In genomic region chr5:88881566-88881965, GRCh38 we compare ENCODE assay signal across 8 cellular contexts. TPM values are rescaled to one million over a fixed set of nuclear protein-coding genes. Genes with fewer than 3 reads are reported as not detected.
DNase-seq lines count a peak whose midpoint lies in the region; ATAC-seq and TF ChIP-seq lines count a peak whose summit lies in the region.

No MANE protein-coding gene starts in this region.

- H3K4me2 ChIP-seq in neural progenitor cell = no peak overlapping the region

- BruUV-seq in Calu3 (replicated peaks; lab: Mats Ljungman, UMichigan) = no TSS peak

- TF ChIP-seq CTCF in coronary artery (IDR thresholded peaks at IDR 0.05) (no peak), neural progenitor cell (IDR thresholded peaks at IDR 0.05) (no peak), Calu3 (IDR thresholded peaks at IDR 0.05; ENCODE audit: unreplicated experiment) (no peak)

- H3K4me3 Mint-ChIP-seq in neural progenitor cell (peak overlapping the region; percentile 60), Calu3 (ENCODE audit: low read depth, unreplicated experiment) (no peak overlapping the region)

- peaks cover 9% of the 10 kb centered on the region for H3K27me3 Mint-ChIP-seq in neural progenitor cell (ENCODE audit: insufficient read depth, low read depth)
- H3K27me3 Mint-ChIP-seq in Calu3 (ENCODE audit: unreplicated experiment) = no peaks in the 10 kb centered on the region

- H3K9me3 Mint-ChIP-seq in neural progenitor cell (no peaks in the 10 kb centered on the region), Calu3 (ENCODE audit: low read depth, unreplicated experiment) (no peaks in the 10 kb centered on the region)

- H3K79me2 ChIP-seq in neural progenitor cell (ENCODE audit: low read depth) = no peaks in the 10 kb centered on the region

- H3K9ac ChIP-seq in neural progenitor cell = no peak overlapping the region

- ATAC-seq in HG03432 (IDR thresholded peaks at IDR 0.05; ENCODE audit: unreplicated experiment) = peak; percentile 18

- H3K4me3 ChIP-seq in coronary artery (peak overlapping the region; percentile 82), neural progenitor cell (no peak overlapping the region), H7 (ENCODE audit: insufficient read depth, low read depth, low read length) (no peak overlapping the region)

- H3K9me3 ChIP-seq in neural progenitor cell (ENCODE audit: low read depth) = no peaks in the 10 kb centered on the region

- H3K27ac ChIP-seq in coronary artery = peak overlapping the region; percentile 83 to 90
- H3K27ac ChIP-seq in neural progenitor cell = no peak overlapping the region

- no peaks in the 10 kb centered on the region for H3K36me3 Mint-ChIP-seq in neural progenitor cell
- peaks cover 25% of the 10 kb centered on the region for H3K36me3 Mint-ChIP-seq in Calu3 (ENCODE audit: insufficient read depth, unreplicated experiment)

- H3K4me1 ChIP-seq in neural progenitor cell = peaks cover 8% of the 10 kb centered on the region

- H3K4me1 Mint-ChIP-seq in neural progenitor cell (peaks cover 6% of the 10 kb centered on the region), Calu3 (ENCODE audit: low read depth, unreplicated experiment) (peaks cover 9% of the 10 kb centered on the region)

- DNase-seq in G401 (ENCODE audit: low spot score) (peak; percentile 49), coronary artery (ENCODE audit: low spot score) (no peak), neural progenitor cell (ENCODE audit: low spot score) (no peak), H7 (no peak), amniotic stem cell (lab: John Stamatoyannopoulos, UW) (no peak), Calu3 (no peak)
- DNase-seq in activated effector memory CD4-positive, alpha-beta T cell treated with Interleukin-2 at 50 U/mL for 16 hours = no peak

- CTCF ChIA-PET in Calu3 (lab: Charles Lee) = interaction anchor here (0.5 kb wide), 1 partner anchor 96 kb away, joined by 3 read pairs; no protein-coding TSS in a partner anchor

- peaks cover 31% of the 10 kb centered on the region for H3F3A ChIP-seq in neural progenitor cell (ENCODE audit: low read depth)

- H4K20me1 ChIP-seq in neural progenitor cell (ENCODE audit: low read depth) = no peaks in the 10 kb centered on the region

- H2AFZ ChIP-seq in neural progenitor cell (replicated peaks) = no peak overlapping the region

- in situ Hi-C loops in G401 (cut with HindIII; ENCODE audit: low sequenced_read_pairs) = no loop called here

- intact Hi-C loops in Calu3 (cut with micrococcal nuclease; ENCODE audit: unreplicated experiment) = loop anchor here (2.0 to 10.0 kb wide), 2 partner anchors 153 to 363 kb away; no protein-coding TSS in a partner anchor

- H3K36me3 ChIP-seq in neural progenitor cell = no peaks in the 10 kb centered on the region
- no peaks in the 10 kb centered on the region for H3K36me3 ChIP-seq in H7 (replicated peaks; ENCODE audit: control insufficient read depth, insufficient read depth, low read length)

- peaks cover 62% of the 10 kb centered on the region for H3K27me3 ChIP-seq in neural progenitor cell
- peaks cover 17% of the 10 kb centered on the region; the same call in 1 of the 2 replicates for H3K27me3 ChIP-seq in H7 (ENCODE audit: control insufficient read depth, insufficient read depth, low read length)

- H3K27ac Mint-ChIP-seq in neural progenitor cell (no peak overlapping the region), Calu3 (ENCODE audit: unreplicated experiment) (no peak overlapping the region)

RNA-seq across cellular contexts. Expression of gene MEF2C, which starts 1.4 kb away (rescaled TPM):
- 0.43 TPM in 1 of 2 replicates, not detected in the other for total RNA-seq in G401 (2014; rRNA removed; shearing (Covaris generic))
- total RNA-seq in neural progenitor cell (ENCODE audit: low replicate concordance) = 0.26 and 0.68 TPM in 2 replicates
- total RNA-seq in H7 (2014; rRNA removed; shearing (Covaris generic)) = 3.4 and 5.5 TPM in 2 replicates
- total RNA-seq in Calu3 (2022) = 6.1 and 6.5 TPM in 2 replicates
